ENCODE assay signal across 25 cellular contexts in genomic region chr7:150745868-150746267, GRCh38. TPM values are rescaled to one million over a fixed set of nuclear protein-coding genes. Genes with fewer than 3 reads are reported as not detected.
DNase-seq lines count a peak whose midpoint lies in the region; ATAC-seq and TF ChIP-seq lines count a peak whose summit lies in the region.
"Had no signal": no experiment of that assay in that cellular context is flagged by ENCODE, and none has a peak within 500 bp of the region (broad histone marks: within the 10 kb centered on the region; RNA-seq: fewer than 3 reads in every experiment).

No MANE protein-coding gene starts in this region.

- H3K27me3 ChIP-seq in esophagus muscularis mucosa, result no peaks in the 10 kb centered on the region
- H3K27me3 ChIP-seq: BLaER1, gastrocnemius medialis, neutrophil, right lobe of liver, suprapubic skin had no signal

- TF ChIP-seq POLR2A in esophagus muscularis mucosa (IDR thresholded peaks at IDR 0.05; ENCODE audit: low read depth), result no peak

- no peaks in the 10 kb centered on the region for H3K27me3 Mint-ChIP-seq in activated T-cell treated with anti-CD3 and anti-CD28 coated beads, Interleukin-2, amount 50 U/mL, for 4 hours (ENCODE audit: low read depth)
- no peaks in the 10 kb centered on the region for H3K27me3 Mint-ChIP-seq in activated naive CD8-positive, alpha-beta T cell
- H3K27me3 Mint-ChIP-seq in natural killer cell (ENCODE audit: low read depth in 2 of 2), result no peaks in the 10 kb centered on the region

- no peaks in the 10 kb centered on the region for H3K9me3 Mint-ChIP-seq in activated T-cell treated with anti-CD3 and anti-CD28 coated beads, Interleukin-2, amount 50 U/mL, for 4 hours
- no peaks in the 10 kb centered on the region for H3K9me3 Mint-ChIP-seq in activated naive CD8-positive, alpha-beta T cell (ENCODE audit: low read depth)
- no peaks in the 10 kb centered on the region for H3K9me3 Mint-ChIP-seq in natural killer cell
- H3K9me3 Mint-ChIP-seq: dendritic cell treated with granulocyte-macrophage colony-stimulating factor and Interleukin-4, amounts not matched to agents 40 ng/mL and 50 ng/mL, for 4 days had no signal

- H3K27ac ChIP-seq in KOPT-K1 (ENCODE audit: low read depth, low read length, poor library complexity, severe bottlenecking), result peak overlapping the region; percentile 100
- H3K27ac ChIP-seq in esophagus muscularis mucosa (replicated peaks in 1 of 4), result no peak overlapping the region
- H3K27ac ChIP-seq: BLaER1, gastrocnemius medialis, neutrophil, right lobe of liver, suprapubic skin had no signal

- H3K9me3 ChIP-seq in KOPT-K1 (ENCODE audit: insufficient read depth, low read length, poor library complexity, severe bottlenecking) (no peaks in the 10 kb centered on the region), esophagus muscularis mucosa (no peaks in the 10 kb centered on the region)
- H3K9me3 ChIP-seq: BLaER1, gastrocnemius medialis, neutrophil, right lobe of liver, suprapubic skin had no signal

- peaks cover 97% of the 10 kb centered on the region for H3K4me1 Mint-ChIP-seq in activated T-cell treated with anti-CD3 and anti-CD28 coated beads, Interleukin-2, amount 50 U/mL, for 4 hours (ENCODE audit: low read depth)
- peaks cover 99% of the 10 kb centered on the region for H3K4me1 Mint-ChIP-seq in activated naive CD8-positive, alpha-beta T cell (ENCODE audit: low read depth)
- peaks cover 96 to 98% of the 10 kb centered on the region in 2 donors for H3K4me1 Mint-ChIP-seq in natural killer cell

- peaks cover 38% of the 10 kb centered on the region for H3K36me3 Mint-ChIP-seq in activated T-cell treated with anti-CD3 and anti-CD28 coated beads, Interleukin-2, amount 50 U/mL, for 4 hours (ENCODE audit: insufficient read depth)
- H3K36me3 Mint-ChIP-seq in activated naive CD8-positive, alpha-beta T cell, result peaks cover 27% of the 10 kb centered on the region
- H3K36me3 Mint-ChIP-seq in natural killer cell, result peaks cover 38% of the 10 kb centered on the region

- no peak for ATAC-seq in activated T-cell treated with anti-CD3 and anti-CD28 coated beads, Interleukin-2, amount 50 U/mL, for 4 hours
- ATAC-seq in natural killer cell, result no peak
- ATAC-seq: gastrocnemius medialis had no signal

- TF ChIP-seq EP300 in esophagus muscularis mucosa (IDR thresholded peaks at IDR 0.05), result no peak

- 66% methylated on average over 3 of the region's 3 CpGs for WGBS in esophagus muscularis mucosa

- H3K36me3 ChIP-seq in KOPT-K1 (ENCODE audit: insufficient read depth, low read length), result peaks cover 53% of the 10 kb centered on the region
- peaks cover 0 to 38% (median 6%) of the 10 kb centered on the region in 4 donors for H3K36me3 ChIP-seq in esophagus muscularis mucosa
- H3K36me3 ChIP-seq: BLaER1, gastrocnemius medialis, neutrophil, right lobe of liver had no signal

- peaks cover 37 to 49% (median 48%) of the 10 kb centered on the region in 4 donors for H3K4me1 ChIP-seq in esophagus muscularis mucosa
- H3K4me1 ChIP-seq: BLaER1, gastrocnemius medialis, suprapubic skin had no signal

- TF ChIP-seq CTCF in natural killer cell (IDR thresholded peaks at IDR 0.05), result no peak
- TF ChIP-seq CTCF in esophagus muscularis mucosa (IDR thresholded peaks at IDR 0.05), result no peak

- intact Hi-C loops in natural killer cell (cut with micrococcal nuclease) (no loop called here), esophagus muscularis mucosa (cut with DNase I) (no loop called here)

- DNase-seq in activated T-cell treated with anti-CD3 and anti-CD28 coated beads, Interleukin-2, amount 50 U/mL, for 4 hours, result no peak
- no peak for DNase-seq in activated T-cell treated with anti-CD3 and anti-CD28 coated beads, Interleukin-2, amount 50 U/mL, for 48 hours
- DNase-seq in natural killer cell (no peak), NAMALWA (ENCODE audit: low spot score) (no peak), esophagus muscularis mucosa (ENCODE audit: extremely low spot score) (no peak), AG20443 (ENCODE audit: low spot score) (no peak)
- DNase-seq: Calu3; central memory CD4-positive, alpha-beta T cell; gastrocnemius medialis; NCI-H1105 treated with DMSO at 0.1 percent for 48 hours; NCI-H2029; NCI-H2227 treated with DMSO at 0.1 percent for 48 hours; right lobe of liver; SIG-M5; stimulated activated CD4-positive, alpha-beta T cell treated with anti-CD3 and anti-CD28 coated beads, Interleukin-12 subunit alpha, Interleukin-12 subunit beta, amount 100 ng/mL, for 4 hours; stimulated activated CD4-positive, alpha-beta T cell treated with anti-CD3 and anti-CD28 coated beads, Interleukin-4, amount 100 ng/mL, for 1 hour had no signal

- no peak overlapping the region for H3K4me3 ChIP-seq in esophagus muscularis mucosa
- H3K4me3 ChIP-seq: BLaER1, gastrocnemius medialis, right lobe of liver, suprapubic skin had no signal

- H3K4me3 Mint-ChIP-seq in activated T-cell treated with anti-CD3 and anti-CD28 coated beads, Interleukin-2, amount 50 U/mL, for 4 hours, result peak overlapping the region; percentile 90
- H3K4me3 Mint-ChIP-seq in activated naive CD8-positive, alpha-beta T cell, result peak overlapping the region; percentile 97
- peak overlapping the region; percentile 29 for H3K4me3 Mint-ChIP-seq in natural killer cell
- H3K4me3 Mint-ChIP-seq: dendritic cell treated with granulocyte-macrophage colony-stimulating factor and Interleukin-4, amounts not matched to agents 40 ng/mL and 50 ng/mL, for 4 days had no signal

- H3K27ac Mint-ChIP-seq in activated naive CD8-positive, alpha-beta T cell, result peak overlapping the region; percentile 99
- H3K27ac Mint-ChIP-seq in natural killer cell, result peak overlapping the region; percentile 86 to 91
- H3K27ac Mint-ChIP-seq: dendritic cell treated with granulocyte-macrophage colony-stimulating factor and Interleukin-4, amounts not matched to agents 40 ng/mL and 50 ng/mL, for 4 days had no signal

RNA-seq across cellular contexts. Expression of gene GIMAP5, which starts 8.7 kb away (rescaled TPM):
- 10 to 100 TPM; 44.1 to 52.2 (median 50.2) TPM for total RNA-seq in activated T-cell treated with anti-CD3 and anti-CD28 coated beads, Interleukin-2, amount 50 U/mL, for 4 hours
- total RNA-seq in natural killer cell (10 to 100 TPM; 29.2 to 64.1 (median 35.3) TPM), esophagus muscularis mucosa (10 to 100 TPM; 26.9 to 48.2 (median 28.6) TPM)
- total RNA-seq: Calu3, HT-29, M059J had no signal

RNA-seq across cellular contexts. Expression of gene GIMAP1, which starts 29.5 kb away (rescaled TPM):
- 1 to 10 TPM; 2.1 to 2.7 (median 2.1) TPM for total RNA-seq in activated T-cell treated with anti-CD3 and anti-CD28 coated beads, Interleukin-2, amount 50 U/mL, for 4 hours
- 10 to 100 TPM; 11.1 to 23.9 (median 13.3) TPM for total RNA-seq in natural killer cell
- 10 to 100 TPM in 2 of 4 donors, 1 to 10 TPM in 2; 6.6 to 13.0 (median 8.5) TPM for total RNA-seq in esophagus muscularis mucosa
- total RNA-seq: Calu3, HT-29 had no signal

RNA-seq across cellular contexts. Expression of gene TMEM176B, which starts 54.3 kb away (rescaled TPM):
- total RNA-seq in activated T-cell treated with anti-CD3 and anti-CD28 coated beads, Interleukin-2, amount 50 U/mL, for 4 hours, result under 1 TPM; 0.24 to 0.58 (median 0.33) TPM
- 1 to 10 TPM in 1 of 3 donors, not detected in 2; 4.0 TPM for total RNA-seq in natural killer cell
- total RNA-seq in esophagus muscularis mucosa, result 10 to 100 TPM; 19.5 to 58.2 (median 54.1) TPM
- total RNA-seq: lung microvascular endothelial cell, M059J had no signal

RNA-seq across cellular contexts. Expression of gene TMEM176A, which starts 54.7 kb away (rescaled TPM):
- under 1 TPM; 0.20 to 0.24 (median 0.22) TPM for total RNA-seq in activated T-cell treated with anti-CD3 and anti-CD28 coated beads, Interleukin-2, amount 50 U/mL, for 4 hours
- total RNA-seq in natural killer cell, result 1 to 10 TPM in 1 of 3 donors, not detected in 2; 2.0 TPM
- total RNA-seq in esophagus muscularis mucosa, result 10 to 100 TPM; 11.6 to 47.7 (median 35.5) TPM
- total RNA-seq: lung microvascular endothelial cell had no signal

Comparison
In these comparisons a context has a peak if more than half of its experiments do, and no peak if none do; other contexts are left out.
1. H3K4me3 Mint-ChIP-seq: peak in every context shown above with its lines; median percentile 97 in activated naive CD8-positive, alpha-beta T cell; 90 in activated T-cell treated with anti-CD3 and anti-CD28 coated beads, Interleukin-2, amount 50 U/mL, for 4 hours; 29 in natural killer cell.
2. RNA of gene TMEM176B, which starts 54.3 kb away (total RNA-seq): 19.5 to 58.2 TPM in esophagus muscularis mucosa; 0.24 to 0.58 TPM in activated T-cell treated with anti-CD3 and anti-CD28 coated beads, Interleukin-2, amount 50 U/mL, for 4 hours and 4.0 TPM in natural killer cell; every median in the first group is over 4 times any median in the second.